Comparison of ENCODE assay signal across 16 cellular contexts in the genomic region with DNA sequence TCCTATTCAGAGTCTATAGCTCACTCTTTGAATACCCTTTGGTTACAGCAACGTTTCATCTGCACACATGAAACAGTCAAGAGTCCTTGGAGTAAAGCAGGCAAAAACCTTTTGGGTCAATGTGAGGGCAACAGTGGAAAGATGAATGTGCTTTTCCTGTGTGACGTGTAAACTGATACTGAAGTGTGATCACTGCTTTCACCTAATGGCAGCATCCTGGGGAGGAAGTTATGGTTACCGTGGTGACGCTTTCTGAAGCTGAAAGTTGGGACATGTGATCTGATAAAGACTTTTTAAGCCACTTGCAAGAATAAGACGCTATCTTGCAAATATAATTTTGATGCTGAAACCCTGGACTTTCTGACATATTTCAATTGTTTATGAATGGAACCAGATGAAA.
A peak's percentile ranks its signal among the peaks of the same experiment; 100 is the strongest.
DNase-seq lines count a peak whose midpoint lies in the region; ATAC-seq lines count a peak whose summit lies in the region.
"Had no signal": no experiment of that assay in that cellular context is flagged by ENCODE, and none has a peak within 500 bp of the region (broad histone marks: within the 10 kb centered on the region; RNA-seq: fewer than 3 reads in every experiment).

No MANE protein-coding gene starts in this region.

- peaks cover 0 to 2% of the 10 kb centered on the region in 2 donors for H3K36me3 Mint-ChIP-seq in activated T-cell treated with anti-CD3 and anti-CD28 coated beads, Interleukin-2, amount 50 U/mL, for 72 hours (ENCODE audit: insufficient read depth in 2 of 2)
- no peaks in the 10 kb centered on the region for H3K36me3 Mint-ChIP-seq in T-helper 2 cell treated with Interferon-gamma antibody and Interleukin-4, amounts not matched to agents 5 μg/mL and 100 μg/mL, for 36 hours (ENCODE audit: low read depth)
- H3K36me3 Mint-ChIP-seq in naive thymus-derived CD8-positive, alpha-beta T cell: peaks cover 0 to 6% (median 0%) of the 10 kb centered on the region in 3 donors
- H3K36me3 Mint-ChIP-seq: mesothelial cell of epicardium had no signal

- DNase-seq in NK-92 treated with Interleukin-12 subunit alpha and Interleukin-12 subunit beta, amount 100 ng/mL, for 24 hours (lab: John Stamatoyannopoulos, UW): peak; percentile 24
- no peak for DNase-seq in NK-92 (lab: John Stamatoyannopoulos, UW; ENCODE audit: unreplicated experiment)
- no peak for DNase-seq in activated T-cell treated with anti-CD3 and anti-CD28 coated beads, Interleukin-2, amount 50 U/mL, for 72 hours
- DNase-seq in substantia nigra (lab: John Stamatoyannopoulos, UW): no peak
- DNase-seq in T-helper 2 cell treated with Interferon-gamma antibody and Interleukin-4, amounts not matched to agents 5 μg/mL and 100 μg/mL, for 36 hours (ENCODE audit: low spot score): no peak
- DNase-seq in naive thymus-derived CD8-positive, alpha-beta T cell: no peak
- DNase-seq: DMS79 treated with DMSO at 0.1 percent for 48 hours, erythroblast, NCI-H82, SW 1271 had no signal

- H3K27me3 Mint-ChIP-seq in activated T-cell treated with anti-CD3 and anti-CD28 coated beads, Interleukin-2, amount 50 U/mL, for 72 hours (ENCODE audit: low read depth): no peaks in the 10 kb centered on the region
- H3K27me3 Mint-ChIP-seq in T-helper 2 cell treated with Interferon-gamma antibody and Interleukin-4, amounts not matched to agents 5 μg/mL and 100 μg/mL, for 36 hours (ENCODE audit: low read depth): no peaks in the 10 kb centered on the region
- H3K27me3 Mint-ChIP-seq in naive thymus-derived CD8-positive, alpha-beta T cell: peaks cover 0 to 6% (median 0%) of the 10 kb centered on the region in 5 donors
- H3K27me3 Mint-ChIP-seq: central memory CD8-positive, alpha-beta T cell had no signal

- H3K4me3 Mint-ChIP-seq in activated T-cell treated with anti-CD3 and anti-CD28 coated beads, Interleukin-2, amount 50 U/mL, for 72 hours: no peak overlapping the region
- no peak overlapping the region for H3K4me3 Mint-ChIP-seq in T-helper 2 cell treated with Interferon-gamma antibody and Interleukin-4, amounts not matched to agents 5 μg/mL and 100 μg/mL, for 36 hours
- no peak overlapping the region for H3K4me3 Mint-ChIP-seq in naive thymus-derived CD8-positive, alpha-beta T cell
- H3K4me3 Mint-ChIP-seq: activated naive CD4-positive, alpha-beta T cell treated with anti-CD3 and anti-CD28 coated beads, Interleukin-2, amount 50 U/mL, for 24 hours; central memory CD8-positive, alpha-beta T cell; mesothelial cell of epicardium had no signal

- H3K4me1 Mint-ChIP-seq in activated T-cell treated with anti-CD3 and anti-CD28 coated beads, Interleukin-2, amount 50 U/mL, for 72 hours (ENCODE audit: low read depth): no peaks in the 10 kb centered on the region
- no peaks in the 10 kb centered on the region for H3K4me1 Mint-ChIP-seq in T-helper 2 cell treated with Interferon-gamma antibody and Interleukin-4, amounts not matched to agents 5 μg/mL and 100 μg/mL, for 36 hours (ENCODE audit: low read depth)
- no peaks in the 10 kb centered on the region for H3K4me1 Mint-ChIP-seq in naive thymus-derived CD8-positive, alpha-beta T cell
- H3K4me1 Mint-ChIP-seq: activated naive CD4-positive, alpha-beta T cell treated with anti-CD3 and anti-CD28 coated beads, Interleukin-2, amount 50 U/mL, for 24 hours; central memory CD8-positive, alpha-beta T cell had no signal

- POLR2A ChIA-PET in naive thymus-derived CD8-positive, alpha-beta T cell (lab: Charles Lee): no interaction called here

- peaks cover 5% of the 10 kb centered on the region in 2 donors for H3K9me3 Mint-ChIP-seq in activated T-cell treated with anti-CD3 and anti-CD28 coated beads, Interleukin-2, amount 50 U/mL, for 72 hours
- peaks cover 5% of the 10 kb centered on the region for H3K9me3 Mint-ChIP-seq in T-helper 2 cell treated with Interferon-gamma antibody and Interleukin-4, amounts not matched to agents 5 μg/mL and 100 μg/mL, for 36 hours
- H3K9me3 Mint-ChIP-seq in naive thymus-derived CD8-positive, alpha-beta T cell: peaks cover 0 to 17% (median 11%) of the 10 kb centered on the region in 9 donors

- peak; percentile 91 for ATAC-seq in HG02642 (IDR thresholded peaks at IDR 0.05; ENCODE audit: poor library complexity, unreplicated experiment)
- peak; percentile 80 for ATAC-seq in HG03469 (IDR thresholded peaks at IDR 0.05; ENCODE audit: unreplicated experiment)
- no peak for ATAC-seq in activated T-cell treated with anti-CD3 and anti-CD28 coated beads, Interleukin-2, amount 50 U/mL, for 72 hours (replicated peaks in 1 of 2)
- no peak for ATAC-seq in naive thymus-derived CD8-positive, alpha-beta T cell

- no peak overlapping the region for H3K27ac Mint-ChIP-seq in activated T-cell treated with anti-CD3 and anti-CD28 coated beads, Interleukin-2, amount 50 U/mL, for 72 hours
- no peak overlapping the region for H3K27ac Mint-ChIP-seq in T-helper 2 cell treated with Interferon-gamma antibody and Interleukin-4, amounts not matched to agents 5 μg/mL and 100 μg/mL, for 36 hours
- H3K27ac Mint-ChIP-seq in naive thymus-derived CD8-positive, alpha-beta T cell: no peak overlapping the region
- H3K27ac Mint-ChIP-seq: activated naive CD4-positive, alpha-beta T cell treated with anti-CD3 and anti-CD28 coated beads, Interleukin-2, amount 50 U/mL, for 24 hours; mesothelial cell of epicardium had no signal

- H3K27ac ChIP-seq in substantia nigra (ENCODE audit: low read depth, low read length, poor library complexity, severe bottlenecking): no peak overlapping the region
- H3K27ac ChIP-seq: suprapubic skin had no signal

Comparison
In these comparisons a context has a peak if more than half of its experiments do, and no peak if none do; other contexts are left out.
1. ATAC-seq: peak in HG02642 (single experiment) and HG03469 (single experiment); none in activated T-cell treated with anti-CD3 and anti-CD28 coated beads, Interleukin-2, amount 50 U/mL, for 72 hours (0 of 2) and naive thymus-derived CD8-positive, alpha-beta T cell (0 of 2).